ENCODE assay signal across 9 cellular contexts in genomic region chr20:44572551-44573500, GRCh38.
DNase-seq lines count a peak whose midpoint lies in the region; ATAC-seq lines count a peak whose summit lies in the region.
"Had no signal": no experiment of that assay in that cellular context is flagged by ENCODE, and none has a peak within 500 bp of the region (broad histone marks: within the 10 kb centered on the region; RNA-seq: fewer than 3 reads in every experiment).

No MANE protein-coding gene starts in this region.

- no peak overlapping the region for H3K4me3 Mint-ChIP-seq in stimulated activated effector memory CD8-positive, alpha-beta T cell treated with anti-CD3 and anti-CD28 coated beads, Interleukin-12 subunit alpha, Interleukin-12 subunit beta, amount 100 ng/mL, for 72 hours
- H3K4me3 Mint-ChIP-seq: activated naive CD4-positive, alpha-beta T cell treated with anti-CD3 and anti-CD28 coated beads, Interleukin-2, amount 50 U/mL, for 24 hours had no signal

- DNase-seq in DMS114 treated with DMSO at 0.1 percent for 48 hours (lab: John Stamatoyannopoulos, UW; ENCODE audit: unreplicated experiment) (peak; percentile 16), SW 1271 (lab: John Stamatoyannopoulos, UW) (peak; percentile 63 to 77), glomerular visceral epithelial cell (ENCODE audit: extremely low spot score) (peak; percentile 65), putamen (ENCODE audit: low spot score) (peak; percentile 72), D341Med (ENCODE audit: low spot score) (no peak), NOMO-1 (lab: John Stamatoyannopoulos, UW; ENCODE audit: unreplicated experiment in 2 of 2) (no peak), SKM-1 treated with dmso at 0.1 percent for 144 hours (lab: John Stamatoyannopoulos, UW; ENCODE audit: unreplicated experiment) (no peak)
- no peak for DNase-seq in stimulated activated effector memory CD8-positive, alpha-beta T cell treated with anti-CD3 and anti-CD28 coated beads, Interleukin-12 subunit alpha, Interleukin-12 subunit beta, amount 100 ng/mL, for 72 hours (ENCODE audit: low spot score in 2 of 2)

- no peak overlapping the region for H3K27ac Mint-ChIP-seq in stimulated activated effector memory CD8-positive, alpha-beta T cell treated with anti-CD3 and anti-CD28 coated beads, Interleukin-12 subunit alpha, Interleukin-12 subunit beta, amount 100 ng/mL, for 72 hours
- H3K27ac Mint-ChIP-seq: activated naive CD4-positive, alpha-beta T cell treated with anti-CD3 and anti-CD28 coated beads, Interleukin-2, amount 50 U/mL, for 24 hours had no signal

- no peaks in the 10 kb centered on the region for H3K9me3 Mint-ChIP-seq in stimulated activated effector memory CD8-positive, alpha-beta T cell treated with anti-CD3 and anti-CD28 coated beads, Interleukin-12 subunit alpha, Interleukin-12 subunit beta, amount 100 ng/mL, for 72 hours
- H3K9me3 Mint-ChIP-seq: activated naive CD4-positive, alpha-beta T cell treated with anti-CD3 and anti-CD28 coated beads, Interleukin-2, amount 50 U/mL, for 24 hours had no signal

- peaks cover 13% of the 10 kb centered on the region for H3K4me1 Mint-ChIP-seq in stimulated activated effector memory CD8-positive, alpha-beta T cell treated with anti-CD3 and anti-CD28 coated beads, Interleukin-12 subunit alpha, Interleukin-12 subunit beta, amount 100 ng/mL, for 72 hours

- no peaks in the 10 kb centered on the region for H3K36me3 Mint-ChIP-seq in stimulated activated effector memory CD8-positive, alpha-beta T cell treated with anti-CD3 and anti-CD28 coated beads, Interleukin-12 subunit alpha, Interleukin-12 subunit beta, amount 100 ng/mL, for 72 hours
- H3K36me3 Mint-ChIP-seq: activated naive CD4-positive, alpha-beta T cell treated with anti-CD3 and anti-CD28 coated beads, Interleukin-2, amount 50 U/mL, for 24 hours had no signal

- ATAC-seq in stimulated activated effector memory CD8-positive, alpha-beta T cell treated with anti-CD3 and anti-CD28 coated beads, Interleukin-12 subunit alpha, Interleukin-12 subunit beta, amount 100 ng/mL, for 72 hours: no peak

Comparison
In these comparisons a context has a peak if more than half of its experiments do, and no peak if none do; other contexts are left out.
1. DNase-seq: peak in DMS114 treated with DMSO at 0.1 percent for 48 hours (single experiment), SW 1271 (2 of 2), glomerular visceral epithelial cell (single experiment) and putamen (single experiment); none in D341Med (single experiment), stimulated activated effector memory CD8-positive, alpha-beta T cell treated with anti-CD3 and anti-CD28 coated beads, Interleukin-12 subunit alpha, Interleukin-12 subunit beta, amount 100 ng/mL, for 72 hours (0 of 2), NOMO-1 (0 of 2) and SKM-1 treated with dmso at 0.1 percent for 144 hours (single experiment).